In genomic region chr5:17340363-17340762, GRCh38 we compare ENCODE assay signal across 20 cellular contexts.
"Had no signal": no experiment of that assay in that cellular context is flagged by ENCODE, and none has a peak within 500 bp of the region (broad histone marks: within the 10 kb centered on the region; RNA-seq: fewer than 3 reads in every experiment).

No MANE protein-coding gene starts in this region.

- H3K4me3 Mint-ChIP-seq: activated naive CD8-positive, alpha-beta T cell treated with anti-CD3 and anti-CD28 coated beads for 36 hours; activated T-helper 1 cell treated with anti-CD3 and anti-CD28 coated beads, Interleukin-12 subunit alpha, Interleukin-12 subunit beta, Interleukin-2, Interleukin-4 antibody, amounts not matched to agents 30 ng/mL and 10 ng/mL and 1 ng/mL, durations not matched to agents 14 hours and 24 hours and 36 hours; brain; endodermal cell; naive thymus-derived CD8-positive, alpha-beta T cell; T-cell had no signal

- H3K9me2 ChIP-seq: SK-N-SH had no signal

- H3K4me2 ChIP-seq: SK-N-SH had no signal

- H3K9me3 ChIP-seq: ovary, SK-N-SH had no signal

- H3K27ac Mint-ChIP-seq: activated naive CD8-positive, alpha-beta T cell treated with anti-CD3 and anti-CD28 coated beads for 36 hours; activated T-helper 1 cell treated with anti-CD3 and anti-CD28 coated beads, Interleukin-12 subunit alpha, Interleukin-12 subunit beta, Interleukin-2, Interleukin-4 antibody, amounts not matched to agents 30 ng/mL and 10 ng/mL and 1 ng/mL, durations not matched to agents 14 hours and 24 hours and 36 hours; brain; endodermal cell; naive thymus-derived CD8-positive, alpha-beta T cell; T-cell had no signal

- H3K4me3 ChIP-seq: dorsolateral prefrontal cortex, ovary had no signal

- H3K27me3 ChIP-seq: dorsolateral prefrontal cortex, ovary had no signal

- H3K9ac ChIP-seq: SK-N-SH had no signal

- ATAC-seq: naive thymus-derived CD8-positive, alpha-beta T cell; T-cell had no signal

- H3K36me3 ChIP-seq: ovary had no signal

- DNase-seq: activated CD4-positive, alpha-beta T cell treated with anti-CD3 and anti-CD28 coated beads for 1 hour; activated CD4-positive, alpha-beta T cell treated with anti-CD3 and anti-CD28 coated beads, Interleukin-2, amount 50 U/mL, for 4 hours; activated gamma-delta T cell treated with Interleukin-2 at 50 U/mL for 16 hours; activated naive CD8-positive, alpha-beta T cell treated with anti-CD3 and anti-CD28 coated beads for 36 hours; amygdala; caudate nucleus; dorsolateral prefrontal cortex; endodermal cell; erythroblast; mesendoderm; naive thymus-derived CD8-positive, alpha-beta T cell; ovary; SK-N-SH; stimulated activated CD4-positive, alpha-beta T cell treated with anti-CD3 and anti-CD28 coated beads, Interleukin-12 subunit alpha, Interleukin-12 subunit beta, amount 100 ng/mL, for 4 hours; stimulated activated CD4-positive, alpha-beta T cell treated with anti-CD3 and anti-CD28 coated beads, Interleukin-1b, Interleukin-23, amount 100 ng/mL, for 48 hours; stimulated activated CD8-positive, alpha-beta memory T cell treated with anti-CD3 and anti-CD28 coated beads, Interleukin-4, amount 100 ng/mL, for 48 hours; stimulated activated naive CD4-positive, alpha-beta T cell; T-cell had no signal

- H3K27ac ChIP-seq: dorsolateral prefrontal cortex, ovary had no signal

- H3K27me3 Mint-ChIP-seq: naive thymus-derived CD8-positive, alpha-beta T cell; T-cell had no signal

- H3K36me3 Mint-ChIP-seq: activated naive CD8-positive, alpha-beta T cell treated with anti-CD3 and anti-CD28 coated beads for 36 hours; naive thymus-derived CD8-positive, alpha-beta T cell; T-cell had no signal

- H3K4me1 Mint-ChIP-seq: activated naive CD8-positive, alpha-beta T cell treated with anti-CD3 and anti-CD28 coated beads for 36 hours; naive thymus-derived CD8-positive, alpha-beta T cell; T-cell had no signal
